8 cellular contexts compared by ENCODE assay signal in the genomic region with DNA sequence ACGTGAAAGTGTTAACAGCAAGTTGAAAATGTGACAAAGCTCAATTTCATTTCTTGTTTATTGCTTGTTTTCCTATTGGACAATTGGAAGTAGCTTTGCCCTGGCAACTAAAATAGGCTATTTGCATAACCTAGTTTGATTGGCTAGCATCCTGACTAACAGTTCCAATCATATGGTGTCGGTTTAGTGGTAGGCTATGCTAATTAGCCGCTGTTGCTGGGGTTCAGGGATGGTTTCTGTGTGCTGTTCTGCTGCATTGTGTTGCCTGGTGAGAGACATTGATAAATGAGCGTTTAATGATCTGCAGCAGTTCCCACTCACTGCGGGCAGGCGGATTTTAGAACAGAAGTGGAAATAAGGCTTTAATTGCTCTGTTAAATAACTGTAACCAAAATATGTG.
DNase-seq lines count a peak whose midpoint lies in the region; ATAC-seq and TF ChIP-seq lines count a peak whose summit lies in the region.

No MANE protein-coding gene starts in this region.

- ATAC-seq in left lung (peak; percentile 88), upper lobe of left lung (ENCODE audit: low FRiP score in 2 of 2) (peak; percentile 85 to 98)

- peak overlapping the region; percentile 47 for H3K27ac ChIP-seq in ectodermal cell (ENCODE audit: insufficient read depth, low read depth, low read length, poor library complexity, severe bottlenecking)
- H3K27ac ChIP-seq in left lung: peak overlapping the region; percentile 4 to 55
- peak overlapping the region in 1 of 4 donors; percentile 17 for H3K27ac ChIP-seq in upper lobe of left lung

- H3K4me3 ChIP-seq in ectodermal cell (ENCODE audit: insufficient read depth, low read depth, low read length) (no peak overlapping the region), left lung (no peak overlapping the region), upper lobe of left lung (no peak overlapping the region)

- WGBS in ectodermal cell, 2 experiments: 59% methylated on average over 5 to 6 of the region's 6 CpGs
- WGBS in upper lobe of left lung, 2 donors: 28 to 30% methylated on average over 6 of the region's 6 CpGs

- TF ChIP-seq POLR2A in upper lobe of left lung (IDR thresholded peaks at IDR 0.05): no peak

- no peaks in the 10 kb centered on the region for H3K36me3 ChIP-seq in ectodermal cell (ENCODE audit: control insufficient read depth, insufficient read depth, low read length)
- H3K36me3 ChIP-seq in left lung: no peaks in the 10 kb centered on the region
- H3K36me3 ChIP-seq in upper lobe of left lung: no peaks in the 10 kb centered on the region

- H3K27me3 ChIP-seq in ectodermal cell (ENCODE audit: control insufficient read depth, insufficient read depth, low read length, poor library complexity, severe bottlenecking): no peaks in the 10 kb centered on the region
- no peaks in the 10 kb centered on the region for H3K27me3 ChIP-seq in left lung
- H3K27me3 ChIP-seq in upper lobe of left lung: no peaks in the 10 kb centered on the region

- H3K4me1 ChIP-seq in ectodermal cell (ENCODE audit: control insufficient read depth, insufficient read depth, low read length): peaks cover 10% of the 10 kb centered on the region
- peaks cover 7 to 53% of the 10 kb centered on the region in 2 donors for H3K4me1 ChIP-seq in left lung
- peaks cover 22 to 58% (median 32%) of the 10 kb centered on the region in 4 donors for H3K4me1 ChIP-seq in upper lobe of left lung

- H3K9me3 ChIP-seq in ectodermal cell (ENCODE audit: control insufficient read depth, low read length) (no peaks in the 10 kb centered on the region), left lung (no peaks in the 10 kb centered on the region), upper lobe of left lung (no peaks in the 10 kb centered on the region)

- intact Hi-C loops in left lung (cut with DNase I): no loop called here

- DNase-seq in DMS53 (lab: John Stamatoyannopoulos, UW) (peak; percentile 50), DMS53 treated with DMSO at 0.1 percent for 48 hours (lab: John Stamatoyannopoulos, UW; ENCODE audit: unreplicated experiment) (no peak), NCI-H128 (lab: John Stamatoyannopoulos, UW; ENCODE audit: unreplicated experiment) (peak; percentile 54), T-helper 22 cell (ENCODE audit: low read depth) (peak; percentile 7), left lung (no peak), upper lobe of left lung (peak in 1 of 2 donors; percentile 57), GM19238 (ENCODE audit: insufficient read length, low spot score) (no peak)

- no peak for TF ChIP-seq CTCF in left lung (IDR thresholded peaks at IDR 0.05)
- peak in 1 of 6 experiments; percentile 8 for TF ChIP-seq CTCF in upper lobe of left lung (IDR thresholded peaks at IDR 0.05)

- TF ChIP-seq EP300 in upper lobe of left lung (IDR thresholded peaks at IDR 0.05): no peak

Comparison
In these comparisons a context has a peak if more than half of its experiments do, and no peak if none do; other contexts are left out.
1. DNase-seq: peak in DMS53 (single experiment), NCI-H128 (single experiment) and T-helper 22 cell (single experiment); none in DMS53 treated with DMSO at 0.1 percent for 48 hours (single experiment), left lung (0 of 2) and GM19238 (single experiment).